In the genomic region with DNA sequence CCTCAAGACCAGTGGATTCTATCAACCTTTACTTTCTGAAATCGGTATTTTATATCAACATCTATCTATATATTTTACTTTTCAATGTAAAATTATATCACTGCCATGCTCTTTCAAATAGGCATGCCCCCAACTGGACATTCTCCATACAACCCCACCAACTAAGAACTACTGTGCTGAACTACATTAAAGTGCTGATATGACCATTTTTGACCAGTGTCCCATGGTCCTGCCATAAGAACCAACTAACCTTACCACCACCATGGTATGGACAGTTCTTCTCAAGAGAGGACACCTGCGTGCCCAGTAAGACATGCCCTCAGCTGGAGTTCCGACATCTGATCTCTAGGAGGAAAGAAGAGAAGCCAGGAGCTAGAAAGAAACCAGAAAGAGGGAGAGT, we compare ENCODE assay signal across 23 cellular contexts. TPM values are rescaled to one million over a fixed set of nuclear protein-coding genes. Genes with fewer than 3 reads are reported as not detected.
"Had no signal": no experiment of that assay in that cellular context is flagged by ENCODE, and none has a peak within 500 bp of the region (broad histone marks: within the 10 kb centered on the region; RNA-seq: fewer than 3 reads in every experiment).

No MANE protein-coding gene starts in this region.

- H3K4me3 Mint-ChIP-seq: activated CD4-positive, alpha-beta memory T cell treated with anti-CD3 and anti-CD28 coated beads for 36 hours; activated CD4-positive, alpha-beta T cell treated with anti-CD3 and anti-CD28 coated beads, Interleukin-2, amount 10 ng/mL, durations not matched to agents 7 days and 5 days; activated naive CD4-positive, alpha-beta T cell treated with anti-CD3 and anti-CD28 coated beads for 36 hours; activated naive CD8-positive, alpha-beta T cell; activated T-cell treated with anti-CD3 and anti-CD28 coated beads, Interleukin-2, amount 50 U/mL, for 4 hours; activated T-helper 17 cell treated with anti-CD3 and anti-CD28 coated beads, Interleukin-2, amount 50 U/mL, for 72 hours; T-cell had no signal

- H3K9me3 Mint-ChIP-seq: activated CD4-positive, alpha-beta memory T cell treated with anti-CD3 and anti-CD28 coated beads for 36 hours; activated naive CD4-positive, alpha-beta T cell treated with anti-CD3 and anti-CD28 coated beads for 36 hours; activated T-cell treated with anti-CD3 and anti-CD28 coated beads, Interleukin-2, amount 50 U/mL, for 4 hours; activated T-helper 17 cell treated with anti-CD3 and anti-CD28 coated beads, Interleukin-2, amount 50 U/mL, for 72 hours; T-cell had no signal

- H3K27ac Mint-ChIP-seq: activated CD4-positive, alpha-beta memory T cell treated with anti-CD3 and anti-CD28 coated beads for 36 hours; activated CD4-positive, alpha-beta T cell treated with anti-CD3 and anti-CD28 coated beads, Interleukin-2, amount 10 ng/mL, durations not matched to agents 7 days and 5 days; activated naive CD4-positive, alpha-beta T cell treated with anti-CD3 and anti-CD28 coated beads for 36 hours; activated naive CD8-positive, alpha-beta T cell; activated T-helper 17 cell treated with anti-CD3 and anti-CD28 coated beads, Interleukin-2, amount 50 U/mL, for 72 hours; T-cell had no signal

- DNase-seq: activated CD4-positive, alpha-beta memory T cell treated with anti-CD3 and anti-CD28 coated beads for 36 hours; activated CD4-positive, alpha-beta T cell treated with anti-CD3 and anti-CD28 coated beads, Interleukin-2, amount 10 ng/mL, durations not matched to agents 7 days and 5 days; activated CD4-positive, CD25-positive, alpha-beta regulatory T cell; activated CD8-positive, alpha-beta memory T cell treated with anti-CD3 and anti-CD28 coated beads for 24 hours; activated gamma-delta T cell; activated naive CD4-positive, alpha-beta T cell treated with anti-CD3 and anti-CD28 coated beads for 36 hours; activated T-cell treated with anti-CD3 and anti-CD28 coated beads, Interleukin-2, amount 50 U/mL, for 4 hours; amygdala; brain microvascular endothelial cell; Kasumi-1; NCI-H1105 treated with DMSO at 0.1 percent for 48 hours; NCI-H1436 treated with DMSO at 0.1 percent for 48 hours; NCI-H187; NCI-H2081; NCI-H526 treated with DMSO at 0.1 percent for 48 hours; NCI-H82; T-cell had no signal

- H3K36me3 Mint-ChIP-seq: activated CD4-positive, alpha-beta memory T cell treated with anti-CD3 and anti-CD28 coated beads for 36 hours had no signal

- H3K36me3 ChIP-seq: brain microvascular endothelial cell, cardiac muscle cell had no signal

- H3K27me3 Mint-ChIP-seq: activated CD4-positive, alpha-beta memory T cell treated with anti-CD3 and anti-CD28 coated beads for 36 hours; activated CD4-positive, alpha-beta T cell treated with anti-CD3 and anti-CD28 coated beads, Interleukin-2, amount 10 ng/mL, durations not matched to agents 7 days and 5 days; activated naive CD8-positive, alpha-beta T cell; activated T-helper 17 cell treated with anti-CD3 and anti-CD28 coated beads, Interleukin-2, amount 50 U/mL, for 72 hours; T-cell had no signal

- ATAC-seq: activated T-cell treated with anti-CD3 and anti-CD28 coated beads, Interleukin-2, amount 50 U/mL, for 4 hours; activated T-helper 17 cell treated with anti-CD3 and anti-CD28 coated beads, Interleukin-2, amount 50 U/mL, for 72 hours; T-cell had no signal

- H3K27me3 ChIP-seq: brain microvascular endothelial cell, cardiac muscle cell had no signal

- H3K4me3 ChIP-seq: cardiac muscle cell, SK-N-MC had no signal

- H3K27ac ChIP-seq: brain microvascular endothelial cell, cardiac muscle cell, SK-N-MC, VCaP had no signal

RNA-seq across cellular contexts. Expression of a gene that starts 15.6 kb away (rescaled TPM):
- total RNA-seq: OCI-LY7 had no signal
